In genomic region chr7:43735802-43736603, GRCh38 we compare ENCODE assay signal across 8 cellular contexts. TPM values are rescaled to one million over a fixed set of nuclear protein-coding genes. Genes with fewer than 3 reads are reported as not detected.
A peak's percentile ranks its signal among the peaks of the same experiment; 100 is the strongest.
DNase-seq lines count a peak whose midpoint lies in the region; ATAC-seq, FAIRE-seq and TF ChIP-seq lines count a peak whose summit lies in the region.

No MANE protein-coding gene starts in this region.

- peaks cover 0 to 4% (median 0%) of the 10 kb centered on the region in 4 donors for H3K4me1 ChIP-seq in stomach

- no peak overlapping the region for H3K4me3 ChIP-seq in MG63
- no peak overlapping the region for H3K4me3 ChIP-seq in stomach

- TF ChIP-seq POLR2A in stomach (IDR thresholded peaks at IDR 0.05) = no peak

- WGBS in stomach, 5 donors = 37 to 68% (median 46%) methylated on average over 2 of the region's 2 CpGs

- intact Hi-C loops in stomach (cut with DNase I; ENCODE audit: low total_unique reads) = no loop called here

- TF ChIP-seq EP300 in stomach (IDR thresholded peaks at IDR 0.05) = no peak

- H3K36me3 ChIP-seq in MG63 (no peaks in the 10 kb centered on the region), stomach (no peaks in the 10 kb centered on the region)

- TF ChIP-seq CTCF in stomach (IDR thresholded peaks at IDR 0.05) = no peak

- no peak for DNase-seq in GM18507 (ENCODE audit: extremely low spot score, insufficient read length, low read depth)
- peak; percentile 36 for DNase-seq in MG63
- DNase-seq in kidney glomerular epithelial cell (lab: John Stamatoyannopoulos, UW) = peak; percentile 4
- DNase-seq in stomach = no peak
- DNase-seq in nucleus accumbens (lab: John Stamatoyannopoulos, UW) = no peak
- DNase-seq in GDM1 (lab: John Stamatoyannopoulos, UW) = no peak
- no peak for DNase-seq in activated CD8-positive, alpha-beta memory T cell treated with anti-CD3 and anti-CD28 coated beads for 24 hours

- no peak overlapping the region for H3K27ac ChIP-seq in stomach

- peak; percentile 74 for ATAC-seq in GM21723 (IDR thresholded peaks at IDR 0.05; ENCODE audit: unreplicated experiment)

- peak; percentile 95 for FAIRE-seq in GM18507 (lab: Jason Lieb, UNC)

- no peaks in the 10 kb centered on the region for H3K9me3 ChIP-seq in MG63
- no peaks in the 10 kb centered on the region for H3K9me3 ChIP-seq in stomach

- H3K27me3 ChIP-seq in MG63 = no peaks in the 10 kb centered on the region
- H3K27me3 ChIP-seq in stomach = no peaks in the 10 kb centered on the region

RNA-seq across cellular contexts. Expression of gene COA1, which starts 6.7 kb away (rescaled TPM):
- 37.0 and 58.9 TPM in 2 replicates for total RNA-seq in MG63 (2014; rRNA removed; shearing (Covaris generic); ENCODE audit: low replicate concordance)
- 100 to 1,000 TPM in 1 of 5 donors, 10 to 100 TPM in 4; 13.9 to 184 (median 95.3) TPM for total RNA-seq in stomach
- 10 to 100 TPM; 44.7 to 55.1 (median 46.6) TPM for polyA plus RNA-seq in stomach

RNA-seq across cellular contexts. Expression of gene BLVRA, which starts 22.5 kb away (rescaled TPM):
- 40.1 and 42.1 TPM in 2 replicates for total RNA-seq in MG63 (2014; rRNA removed; shearing (Covaris generic); ENCODE audit: low replicate concordance)
- total RNA-seq in stomach = 10 to 100 TPM; 15.2 to 52.7 (median 33.5) TPM
- 10 to 100 TPM; 44.6 to 67.1 (median 48.3) TPM for polyA plus RNA-seq in stomach

Comparison
In these comparisons a context has a peak if more than half of its experiments do, and no peak if none do; other contexts are left out.
1. DNase-seq: peak in MG63 (single experiment) and kidney glomerular epithelial cell (single experiment); none in GM18507 (single experiment), stomach (single experiment), nucleus accumbens (0 of 56), GDM1 (single experiment) and activated CD8-positive, alpha-beta memory T cell treated with anti-CD3 and anti-CD28 coated beads for 24 hours (single experiment).